1 cellular context compared by ENCODE assay signal in the genomic region with DNA sequence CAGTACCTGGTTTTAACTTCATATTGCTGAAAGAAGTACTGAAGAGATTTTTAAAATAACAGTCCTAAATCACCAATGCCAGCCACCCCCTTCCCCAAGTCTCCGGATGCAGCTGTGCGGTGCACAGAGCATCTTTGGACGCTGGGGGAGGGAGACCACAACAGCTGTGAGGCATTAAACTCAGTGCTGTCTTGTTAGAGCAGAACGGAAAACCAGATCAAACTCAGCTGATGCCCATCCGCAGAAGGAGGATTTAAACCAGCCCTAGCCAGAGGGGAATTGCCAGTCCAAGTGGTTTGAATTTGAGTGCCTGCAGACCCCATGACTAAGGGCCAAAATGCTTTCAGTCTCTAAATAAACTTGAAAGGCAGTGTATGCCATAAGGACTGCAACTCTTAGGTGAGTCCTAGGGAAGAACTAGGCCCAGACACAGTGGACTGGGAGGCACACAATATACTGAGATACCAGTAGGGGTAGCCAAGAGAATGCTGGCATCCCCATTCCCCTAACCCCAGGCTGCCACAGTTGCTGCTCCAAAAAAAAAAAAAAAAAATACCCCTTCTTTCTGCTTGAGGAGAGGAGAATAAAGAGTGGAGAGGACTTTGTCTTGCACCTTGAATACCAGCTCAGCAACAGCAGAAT.
TF ChIP-seq lines count a peak whose summit lies in the region.

No MANE protein-coding gene starts in this region.

TF ChIP-seq in H1, 55 proteins besides CTCF, POLR2A, EP300 and RAD21:
- TF ChIP-seq CHD2 (IDR thresholded peaks at IDR 0.05; ENCODE audit: low read length) (no peak), RBBP5 (IDR thresholded peaks at IDR 0.05; ENCODE audit: borderline replicate concordance, low read depth, low read length) (no peak), MAFK (IDR thresholded peaks at IDR 0.05; ENCODE audit: low read depth, low read length) (no peak), TAF1 (IDR thresholded peaks at IDR 0.05; ENCODE audit: low read depth, low read length) (no peak), SP4 (IDR thresholded peaks at IDR 0.05; ENCODE audit: low read length) (no peak), KDM5A (IDR thresholded peaks at IDR 0.05; ENCODE audit: low read length) (no peak), CEBPB (IDR thresholded peaks at IDR 0.05; ENCODE audit: low read depth, low read length) (no peak), SIRT6 (IDR thresholded peaks at IDR 0.05; ENCODE audit: low read length) (no peak)
- TF ChIP-seq, protein P1, sequence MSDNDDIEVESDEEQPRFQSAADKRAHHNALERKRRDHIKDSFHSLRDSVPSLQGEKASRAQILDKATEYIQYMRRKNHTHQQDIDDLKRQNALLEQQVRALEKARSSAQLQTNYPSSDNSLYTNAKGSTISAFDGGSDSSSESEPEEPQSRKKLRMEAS (IDR thresholded peaks at IDR 0.05) = no peak
